Comparison of ENCODE assay signal across 10 cellular contexts in the genomic region with DNA sequence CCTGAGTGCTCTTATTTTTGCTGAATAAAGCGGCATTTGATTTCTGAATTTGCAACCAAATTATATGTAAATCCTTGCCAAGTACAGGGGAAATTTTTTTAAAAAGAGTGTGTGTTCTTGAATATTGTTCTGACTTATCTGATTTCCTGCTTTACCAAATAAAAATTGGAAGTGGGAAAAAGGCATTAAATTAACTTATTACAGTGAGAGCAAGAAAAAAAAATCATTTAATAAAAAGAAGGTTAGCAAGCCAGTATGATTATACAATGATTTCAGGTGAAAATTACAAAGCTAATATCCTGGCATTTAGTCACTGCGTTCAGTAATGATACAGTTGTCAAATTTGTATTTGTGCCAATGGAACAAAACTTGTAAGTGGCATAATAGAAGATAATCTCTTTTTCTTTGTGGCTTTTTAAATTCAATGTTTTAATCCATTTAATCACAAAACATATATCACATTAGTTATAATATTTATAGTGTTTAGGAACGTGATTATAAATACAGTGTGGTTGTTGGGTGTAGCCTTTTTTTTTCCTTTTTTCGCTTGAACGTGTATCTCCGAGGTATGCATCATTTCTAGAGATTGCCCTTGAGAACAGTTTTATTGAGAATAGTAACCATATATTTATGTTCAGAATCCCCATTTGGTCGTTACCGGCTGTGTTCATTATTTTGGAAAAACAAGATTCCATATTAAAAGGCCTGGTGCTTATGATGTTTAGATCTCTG.
A peak's percentile ranks its signal among the peaks of the same experiment; 100 is the strongest.
DNase-seq lines count a peak whose midpoint lies in the region; ATAC-seq and TF ChIP-seq lines count a peak whose summit lies in the region.
"Had no signal": no experiment of that assay in that cellular context is flagged by ENCODE, and none has a peak within 500 bp of the region (broad histone marks: within the 10 kb centered on the region; RNA-seq: fewer than 3 reads in every experiment).

No MANE protein-coding gene starts in this region.

- H3K36me3 ChIP-seq in subcutaneous abdominal adipose tissue (ENCODE audit: control insufficient read depth in 5 of 5, insufficient read depth in 5 of 5, low read length in 5 of 5) = no peaks in the 10 kb centered on the region
- H3K36me3 ChIP-seq: cardiac muscle cell had no signal

- ATAC-seq in foreskin keratinocyte = no peak
- no peak for ATAC-seq in HG02973 (IDR thresholded peaks at IDR 0.05; ENCODE audit: unreplicated experiment)

- H3K9me3 ChIP-seq in subcutaneous abdominal adipose tissue (ENCODE audit: control insufficient read depth in 5 of 5, low read length in 5 of 5) = no peaks in the 10 kb centered on the region

- peak overlapping the region; percentile 75 for H3K4me3 Mint-ChIP-seq in T-helper 1 cell treated with Interleukin-12 subunit alpha and Interleukin-12 subunit beta and Interleukin-4 antibody, amounts not matched to agents 30 μg/mL and 1 μg/mL, for 36 hours

- peak overlapping the region; percentile 83 for H3K27ac Mint-ChIP-seq in T-helper 1 cell treated with Interleukin-12 subunit alpha and Interleukin-12 subunit beta and Interleukin-4 antibody, amounts not matched to agents 30 μg/mL and 1 μg/mL, for 36 hours

- H3K4me1 Mint-ChIP-seq in T-helper 1 cell treated with Interleukin-12 subunit alpha and Interleukin-12 subunit beta and Interleukin-4 antibody, amounts not matched to agents 30 μg/mL and 1 μg/mL, for 36 hours (ENCODE audit: low read depth) = peaks cover 17% of the 10 kb centered on the region

- no peak for TF ChIP-seq CTCF in VCaP (conservative IDR thresholded peaks at IDR 0.05)
- TF ChIP-seq CTCF in foreskin keratinocyte (conservative IDR thresholded peaks at IDR 0.05) = no peak

- H3K27ac ChIP-seq in VCaP (peak overlapping the region; percentile 93), foreskin keratinocyte (peak overlapping the region; percentile 98), subcutaneous abdominal adipose tissue (ENCODE audit: low read depth, low read length) (peak overlapping the region; percentile 100)
- H3K27ac ChIP-seq: cardiac muscle cell had no signal

- H3K36me3 Mint-ChIP-seq in T-helper 1 cell treated with Interleukin-12 subunit alpha and Interleukin-12 subunit beta and Interleukin-4 antibody, amounts not matched to agents 30 μg/mL and 1 μg/mL, for 36 hours (ENCODE audit: low read depth) = peaks cover 4% of the 10 kb centered on the region

- H3K27me3 ChIP-seq in foreskin keratinocyte (no peaks in the 10 kb centered on the region), subcutaneous abdominal adipose tissue (ENCODE audit: control insufficient read depth in 5 of 5, insufficient read depth in 4 of 5, low read length in 5 of 5) (no peaks in the 10 kb centered on the region)

- H3K9ac ChIP-seq in subcutaneous abdominal adipose tissue (ENCODE audit: low read length in 5 of 5) = peak overlapping the region; percentile 57 to 96 (median 95)

- DNase-seq in T-helper 1 cell (no peak), foreskin keratinocyte (peak in 1 of 2 donors; percentile 40), GF-D8 (lab: John Stamatoyannopoulos, UW) (no peak), NCI-H82 treated with DMSO at 0.1 percent for 48 hours (lab: John Stamatoyannopoulos, UW; ENCODE audit: unreplicated experiment) (no peak)
- DNase-seq: NCI-H2081 treated with DMSO at 0.1 percent for 48 hours had no signal

- no peaks in the 10 kb centered on the region for H3K9me3 Mint-ChIP-seq in T-helper 1 cell treated with Interleukin-12 subunit alpha and Interleukin-12 subunit beta and Interleukin-4 antibody, amounts not matched to agents 30 μg/mL and 1 μg/mL, for 36 hours

- H3K27me3 Mint-ChIP-seq in T-helper 1 cell treated with Interleukin-12 subunit alpha and Interleukin-12 subunit beta and Interleukin-4 antibody, amounts not matched to agents 30 μg/mL and 1 μg/mL, for 36 hours (ENCODE audit: low read depth) = peaks cover 10% of the 10 kb centered on the region

- peak overlapping the region; percentile 73 to 84 (median 81) for H3K4me3 ChIP-seq in subcutaneous abdominal adipose tissue (ENCODE audit: low read depth in 1 of 5, low read length in 5 of 5)
- H3K4me3 ChIP-seq: cardiac muscle cell had no signal

- H3K4me1 ChIP-seq in foreskin keratinocyte = peaks cover 19% of the 10 kb centered on the region
- peaks cover 8 to 78% (median 74%) of the 10 kb centered on the region in 5 donors for H3K4me1 ChIP-seq in subcutaneous abdominal adipose tissue (ENCODE audit: control insufficient read depth in 5 of 5, insufficient read depth in 5 of 5, low read length in 5 of 5)
